Comparison of ENCODE assay signal across 8 cellular contexts in genomic region chr2:131801745-131802350, GRCh38.
DNase-seq lines count a peak whose midpoint lies in the region; ATAC-seq lines count a peak whose summit lies in the region.
"Not testable (repeated sequence)": the region's sequence is repeated elsewhere in the genome, so short reads cannot be mapped to it uniquely, and the experiment has no call there.

No MANE protein-coding gene starts in this region.

- H3K27me3 ChIP-seq in BLaER1 treated with 17β-estradiol and CSF1 and Interleukin-3, amounts not matched to agents 10 nM and 100 nM: not testable (repeated sequence)

- peak overlapping the region; percentile 52 to 81 (median 65) for H3K4me2 ChIP-seq in BLaER1 treated with 17β-estradiol and CSF1 and Interleukin-3, amounts not matched to agents 10 nM and 100 nM

- not testable (repeated sequence) for H3K36me3 Mint-ChIP-seq in effector memory CD8-positive, alpha-beta T cell (ENCODE audit: insufficient read depth)

- H3K4me3 Mint-ChIP-seq in effector memory CD8-positive, alpha-beta T cell: peak overlapping the region; percentile 69 to 73

- peak overlapping the region; percentile 46 to 70 (median 59); a peak in 20 of 22 replicates for H3K9ac ChIP-seq in BLaER1 treated with 17β-estradiol and CSF1 and Interleukin-3, amounts not matched to agents 10 nM and 100 nM

- H3K9me3 ChIP-seq in BLaER1 treated with 17β-estradiol and CSF1 and Interleukin-3, amounts not matched to agents 10 nM and 100 nM (replicated peaks in 1 of 11): peaks cover 3 to 17% (median 11%) of the 10 kb centered on the region in 11 experiments; a peak in 15 of 22 replicates

- DNase-seq in NCI-H69 (lab: John Stamatoyannopoulos, UW) (peak; percentile 72), lung microvascular endothelial cell (ENCODE audit: low read depth in 2 of 2) (peak; percentile 62 to 74)
- peak; percentile 76 for DNase-seq in activated CD8-positive, alpha-beta memory T cell treated with anti-CD3 and anti-CD28 coated beads, Interleukin-2, amount 50 U/mL, for 4 hours
- peak; percentile 65 to 80 (median 73) for DNase-seq in effector memory CD8-positive, alpha-beta T cell
- peak; percentile 56 to 70 (median 64) for DNase-seq in stimulated activated CD4-positive, alpha-beta T cell treated with anti-CD3 and anti-CD28 coated beads, TNF-alpha, amount 100 ng/mL, for 4 hours (ENCODE audit: low read depth in 3 of 3)

- peak overlapping the region; percentile 50 to 72 (median 63) for H3K4me3 ChIP-seq in BLaER1 treated with 17β-estradiol and CSF1 and Interleukin-3, amounts not matched to agents 10 nM and 100 nM

- not testable (repeated sequence) for H3K9me3 Mint-ChIP-seq in effector memory CD8-positive, alpha-beta T cell

- H3K27ac Mint-ChIP-seq in effector memory CD8-positive, alpha-beta T cell: not testable (repeated sequence)

- peak overlapping the region in 1 of 11 experiments; percentile 20; a peak in 2 of 22 replicates for H3K27ac ChIP-seq in BLaER1 treated with 17β-estradiol and CSF1 and Interleukin-3, amounts not matched to agents 10 nM and 100 nM

- peaks cover 12 to 16% of the 10 kb centered on the region in 2 donors for H3K27me3 Mint-ChIP-seq in effector memory CD8-positive, alpha-beta T cell

- H3K4me1 ChIP-seq in BLaER1 treated with 17β-estradiol and CSF1 and Interleukin-3, amounts not matched to agents 10 nM and 100 nM: not testable (repeated sequence)

- H3K4me1 Mint-ChIP-seq in effector memory CD8-positive, alpha-beta T cell (ENCODE audit: low read depth in 2 of 2): not testable (repeated sequence)

- ATAC-seq in GM19328 (IDR thresholded peaks at IDR 0.05; ENCODE audit: unreplicated experiment) (peak; percentile 98), HG03280 (IDR thresholded peaks at IDR 0.05; ENCODE audit: unreplicated experiment) (peak; percentile 94)
- ATAC-seq in effector memory CD8-positive, alpha-beta T cell (replicated peaks): peak; percentile 94

- H4K20me1 ChIP-seq in BLaER1 treated with 17β-estradiol and CSF1 and Interleukin-3, amounts not matched to agents 10 nM and 100 nM: not testable (repeated sequence)

- H3K36me3 ChIP-seq in BLaER1 treated with 17β-estradiol and CSF1 and Interleukin-3, amounts not matched to agents 10 nM and 100 nM: not testable (repeated sequence)
